In the genomic region with DNA sequence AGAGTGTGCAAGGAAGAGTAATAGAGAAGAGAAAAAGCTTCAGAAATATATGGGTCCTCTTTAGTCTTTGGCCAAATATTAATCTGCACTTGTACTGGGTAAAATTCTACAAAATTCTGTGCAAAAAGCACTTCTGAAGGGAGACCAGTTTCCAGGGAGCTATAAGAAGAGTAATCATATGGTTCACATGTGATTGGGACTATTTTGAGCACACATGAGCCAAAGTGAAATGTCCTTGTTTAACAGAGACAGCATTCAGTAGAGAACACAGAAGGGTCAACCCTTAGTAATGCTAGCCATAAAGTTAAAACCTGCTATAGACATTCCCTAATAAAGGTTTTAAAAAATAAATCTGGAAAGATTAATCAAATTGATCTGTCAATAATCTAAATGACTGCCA, we compare ENCODE assay signal across 4 cellular contexts. TPM values are rescaled to one million over a fixed set of nuclear protein-coding genes. Genes with fewer than 3 reads are reported as not detected.
"Had no signal": no experiment of that assay in that cellular context is flagged by ENCODE, and none has a peak within 500 bp of the region (broad histone marks: within the 10 kb centered on the region; RNA-seq: fewer than 3 reads in every experiment).

No MANE protein-coding gene starts in this region.

- DNase-seq: GDM1, GF-D8 had no signal

- ATAC-seq: GM12878 had no signal

RNA-seq across cellular contexts. Expression of gene ACVR1C, which starts 49.3 kb away (rescaled TPM):
- total RNA-seq: G401, GM12878 had no signal
- polyA plus RNA-seq: GM12878 had no signal
